Comparison of ENCODE assay signal across 8 cellular contexts in genomic region chr21:37266515-37267221, GRCh38. TPM values are rescaled to one million over a fixed set of nuclear protein-coding genes. Genes with fewer than 3 reads are reported as not detected.
DNase-seq lines count a peak whose midpoint lies in the region; ATAC-seq and TF ChIP-seq lines count a peak whose summit lies in the region.

No MANE protein-coding gene starts in this region.

- no peaks in the 10 kb centered on the region for H3K9me2 ChIP-seq in PC-9 (ENCODE audit: insufficient read depth)

- no peaks in the 10 kb centered on the region for H3K27me3 Mint-ChIP-seq in Calu3 (ENCODE audit: unreplicated experiment)
- peaks cover 3% of the 10 kb centered on the region for H3K27me3 Mint-ChIP-seq in memory B cell

- H3K79me2 ChIP-seq in PC-9 (ENCODE audit: low read depth) = peaks cover 56% of the 10 kb centered on the region

- H3K9me3 ChIP-seq in PC-9 (ENCODE audit: insufficient read depth, low read depth) = no peaks in the 10 kb centered on the region
- no peaks in the 10 kb centered on the region for H3K9me3 ChIP-seq in upper lobe of right lung

- intact Hi-C loops in Calu3 (cut with micrococcal nuclease; ENCODE audit: unreplicated experiment) = loop anchor here (5.0 kb wide), 1 partner anchor 101 kb away; the partner anchor contains the start of gene DYRK1A
- intact Hi-C loops in PC-9 (cut with micrococcal nuclease; ENCODE audit: unreplicated experiment) = loop anchor here (1.0 to 5.0 kb wide), 5 partner anchors 73 to 298 kb away; partner anchors contain the start of genes DYRK1A, PIGP and TTC3
- intact Hi-C loops in upper lobe of right lung (cut with DNase I) = no loop called here

- CTCF ChIA-PET in Calu3 (lab: Charles Lee) (interaction anchor here (1.3 to 1.4 kb wide), 2 partner anchors 9 to 100 kb away, joined by 4 read pairs; no protein-coding TSS in a partner anchor), PC-9 (lab: Charles Lee) (interaction anchor here (0.6 kb wide), 2 partner anchors 185 to 231 kb away, joined by 4 to 5 read pairs; no protein-coding TSS in a partner anchor)

- H3K9me3 Mint-ChIP-seq in Calu3 (ENCODE audit: low read depth, unreplicated experiment) (no peaks in the 10 kb centered on the region), memory B cell (no peaks in the 10 kb centered on the region)

- peak overlapping the region; percentile 84 for H3K27ac Mint-ChIP-seq in Calu3 (ENCODE audit: unreplicated experiment)
- peak overlapping the region; percentile 96 for H3K27ac Mint-ChIP-seq in memory B cell

- H3K36me3 Mint-ChIP-seq in Calu3 (ENCODE audit: insufficient read depth, unreplicated experiment) = peaks cover 19% of the 10 kb centered on the region
- peaks cover 6% of the 10 kb centered on the region for H3K36me3 Mint-ChIP-seq in memory B cell

- POLR2A ChIA-PET in PC-9 (lab: Charles Lee; ENCODE audit: unreplicated experiment) = interaction anchor here (0.6 to 1.0 kb wide), 6 partner anchors 7 to 608 kb away, joined by 3 to 13 read pairs (median 10); no protein-coding TSS in a partner anchor

- H3K4me2 ChIP-seq in PC-9 = peak overlapping the region; percentile 93

- BruUV-seq in Calu3 (replicated peaks; lab: Mats Ljungman, UMichigan) = TSS peak; percentile 63
- BruUV-seq in PC-9 (replicated peaks; lab: Mats Ljungman, UMichigan) = TSS peak; percentile 60

- H3K4me1 Mint-ChIP-seq in Calu3 (ENCODE audit: low read depth, unreplicated experiment) (no peaks in the 10 kb centered on the region), memory B cell (peaks cover 18% of the 10 kb centered on the region)

- H3F3A ChIP-seq in PC-9 (ENCODE audit: insufficient read depth, low read depth) = peaks cover 17% of the 10 kb centered on the region; the same call in 1 of the 2 replicates

- DNase-seq in Calu3 = peak; percentile 70
- DNase-seq in PC-9 = peak in 1 of 2 experiments; percentile 68
- peak; percentile 26 for DNase-seq in dedifferentiated amniotic fluid mesenchymal stem cell (ENCODE audit: extremely low spot score)
- peak; percentile 76 to 77 for DNase-seq in memory B cell (ENCODE audit: low spot score in 2 of 2)
- DNase-seq in upper lobe of right lung = peak; percentile 87
- DNase-seq in activated CD4-positive, alpha-beta T cell treated with anti-CD3 and anti-CD28 coated beads for 1 hour = no peak

- H3K36me3 ChIP-seq in PC-9 (ENCODE audit: low read depth) (no peaks in the 10 kb centered on the region), upper lobe of right lung (no peaks in the 10 kb centered on the region)

- H3K27me3 ChIP-seq in PC-9 (ENCODE audit: insufficient read depth, low read depth) (no peaks in the 10 kb centered on the region), upper lobe of right lung (no peaks in the 10 kb centered on the region)

- H3K4me3 Mint-ChIP-seq in Calu3 (ENCODE audit: low read depth, unreplicated experiment) (peak overlapping the region; percentile 92), memory B cell (peak overlapping the region; percentile 96)

- peak overlapping the region; percentile 79 for H2AFZ ChIP-seq in PC-9

- TF ChIP-seq CTCF in Calu3 (IDR thresholded peaks at IDR 0.05; ENCODE audit: unreplicated experiment) (no peak), PC-9 (conservative IDR thresholded peaks at IDR 0.05) (no peak), upper lobe of right lung (IDR thresholded peaks at IDR 0.05) (no peak)

- H4K20me1 ChIP-seq in PC-9 (ENCODE audit: insufficient read depth) = no peaks in the 10 kb centered on the region

- peak overlapping the region; percentile 82 for H3K4me3 ChIP-seq in PC-9
- H3K4me3 ChIP-seq in upper lobe of right lung = peak overlapping the region; percentile 95

- ATAC-seq in GM19035 (IDR thresholded peaks at IDR 0.05; ENCODE audit: unreplicated experiment) = peak; percentile 19
- peak; percentile 7 for ATAC-seq in HG03196 (IDR thresholded peaks at IDR 0.05; ENCODE audit: unreplicated experiment)
- peak; percentile 50 for ATAC-seq in memory B cell (ENCODE audit: low read depth)
- peak; percentile 4 for ATAC-seq in upper lobe of right lung

- H3K4me1 ChIP-seq in PC-9 (replicated peaks; ENCODE audit: insufficient read depth) = peaks cover 20% of the 10 kb centered on the region
- H3K4me1 ChIP-seq in upper lobe of right lung = peaks cover 24% of the 10 kb centered on the region

- H3K27ac ChIP-seq in PC-9 = peak overlapping the region; percentile 92
- peak overlapping the region; percentile 100 for H3K27ac ChIP-seq in upper lobe of right lung

RNA-seq across cellular contexts. Expression of gene VPS26C, which starts 0.5 kb away (rescaled TPM):
- 30.6 and 32.3 TPM in 2 replicates for total RNA-seq in Calu3 (2022)
- total RNA-seq in PC-9 (2021) = 32.2 and 46.2 TPM in 2 replicates
- 57.6 TPM for total RNA-seq in upper lobe of right lung
